8 cellular contexts compared by ENCODE assay signal in the genomic region with DNA sequence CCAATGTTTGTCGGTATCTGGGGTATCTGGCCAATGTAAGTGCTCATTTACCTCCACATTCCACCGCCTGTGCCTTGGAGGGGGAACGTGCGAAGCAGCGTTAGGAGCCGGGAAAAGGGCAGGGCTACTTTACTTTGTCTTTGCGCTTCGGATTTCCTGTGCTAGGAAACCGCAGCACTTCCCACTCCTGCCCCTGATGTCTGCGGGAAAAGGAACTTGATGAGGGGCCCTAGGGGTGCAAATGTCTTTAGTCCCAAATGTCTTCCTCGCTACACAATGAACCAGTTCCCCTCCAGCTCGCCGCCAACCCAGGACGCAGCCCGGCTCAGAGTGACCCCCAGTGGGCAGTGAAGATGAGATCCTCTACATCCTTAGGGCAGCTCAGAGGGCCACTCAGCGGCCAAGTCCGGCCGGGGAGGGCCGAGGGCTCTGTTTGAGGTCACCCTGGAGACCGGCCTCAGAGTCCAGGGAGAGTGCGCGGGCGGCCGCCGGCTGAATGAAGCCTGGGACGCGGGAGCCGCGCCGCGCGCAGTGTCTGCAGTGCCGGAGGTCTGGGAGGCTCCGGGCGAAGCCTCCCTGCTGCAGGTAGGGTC. TPM values are rescaled to one million over a fixed set of nuclear protein-coding genes. Genes with fewer than 3 reads are reported as not detected.
DNase-seq lines count a peak whose midpoint lies in the region; ATAC-seq, FAIRE-seq and TF ChIP-seq lines count a peak whose summit lies in the region.

A gene with protein sequence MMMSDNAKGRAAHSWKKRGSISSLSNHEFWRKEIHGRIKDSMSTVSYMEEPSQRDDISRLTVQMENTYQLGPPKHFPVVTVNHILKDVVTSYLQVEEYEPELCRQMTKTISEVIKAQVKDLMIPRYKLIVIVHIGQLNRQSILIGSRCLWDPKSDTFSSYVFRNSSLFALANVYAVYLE (plus strand): TSS at position 460 of the 593 bp plus-strand sequence. CDS start 2,200 bp downstream, outside the sequence.

- H3K9me3 Mint-ChIP-seq in brain, result no peaks in the 10 kb centered on the region

- H3K4me3 Mint-ChIP-seq in brain, result peak within 1 kb of the TSS; percentile 77 to 80 (median 78)

- peaks cover 18% of the 10 kb centered on the region for H3K4me1 Mint-ChIP-seq in brain

- peak within 1 kb of the TSS in 1 of 5 experiments; percentile 48 for H3K27ac Mint-ChIP-seq in brain

- no peaks in the 10 kb centered on the region for H3K36me3 Mint-ChIP-seq in brain

- H3K27ac ChIP-seq in HUES48 (ENCODE audit: low read depth, low read length), result no peak within 1 kb of the TSS
- no peak within 1 kb of the TSS for H3K27ac ChIP-seq in iPS-18a (ENCODE audit: low read length)

- peaks cover 21% of the 10 kb centered on the region for H3K27me3 ChIP-seq in HUES48 (ENCODE audit: control insufficient read depth, insufficient read depth, low read length)
- peaks cover 22% of the 10 kb centered on the region for H3K27me3 ChIP-seq in iPS-18a (ENCODE audit: control insufficient read depth, insufficient read depth, low read length)

- H3K27me3 Mint-ChIP-seq in brain, result peaks cover 18% of the 10 kb centered on the region

- TF ChIP-seq CTCF in brain (conservative IDR thresholded peaks at IDR 0.05), result no peak

- intact Hi-C loops in sciatic nerve (cut with DNase I), result no loop called here

- TF ChIP-seq POLR2A in GM18505 (IDR thresholded peaks at IDR 0.05; ENCODE audit: borderline replicate concordance, extremely low read depth, insufficient read depth, insufficient read length) (no peak), H54 (IDR thresholded peaks at IDR 0.05; ENCODE audit: low read depth, low read length) (no peak)

- H3K4me3 ChIP-seq in HUES48 (ENCODE audit: low read depth, low read length) (peak within 1 kb of the TSS; percentile 63), iPS-18a (ENCODE audit: low read length) (peak within 1 kb of the TSS; percentile 71)

- H3K36me3 ChIP-seq in HUES48 (ENCODE audit: control insufficient read depth, insufficient read depth, low read length), result no peaks in the 10 kb centered on the region
- H3K36me3 ChIP-seq in iPS-18a (ENCODE audit: control insufficient read depth, low read depth, low read length), result no peaks in the 10 kb centered on the region

- H3K9me3 ChIP-seq in HUES48 (ENCODE audit: control insufficient read depth, insufficient read depth, low read length) (no peaks in the 10 kb centered on the region), iPS-18a (ENCODE audit: control insufficient read depth, low read depth, low read length) (no peaks in the 10 kb centered on the region)

- DNase-seq in Daoy (ENCODE audit: low read depth), result peak; percentile 7
- DNase-seq in sciatic nerve (ENCODE audit: low spot score), result peak; percentile 67
- DNase-seq in NCI-H1092 (lab: John Stamatoyannopoulos, UW), result no peak
- no peak for DNase-seq in H54 (ENCODE audit: insufficient read length, low spot score)

- H3K9ac ChIP-seq in HUES48 (ENCODE audit: low read depth, low read length) (peak within 1 kb of the TSS; percentile 23; the same call in 1 of the 2 replicates), iPS-18a (ENCODE audit: low read length) (peak within 1 kb of the TSS; percentile 46)

- peaks cover 3% of the 10 kb centered on the region; the same call in 1 of the 2 replicates for H3K4me1 ChIP-seq in HUES48 (ENCODE audit: control insufficient read depth, insufficient read depth, low read length)
- H3K4me1 ChIP-seq in iPS-18a (ENCODE audit: control insufficient read depth, low read depth, low read length), result no peaks in the 10 kb centered on the region

- no peak for FAIRE-seq in H54 (lab: Jason Lieb, UNC)

- ATAC-seq in sciatic nerve (peak; percentile 91), GM18505 (IDR thresholded peaks at IDR 0.05; ENCODE audit: unreplicated experiment) (no peak)

RNA-seq across cellular contexts. Expression of the gene that starts here (rescaled TPM):
- total RNA-seq in Daoy (2014; rRNA removed; shearing (Covaris generic)), result not detected in 2 replicates
- polyA plus RNA-seq in brain (ENCODE audit: insufficient read depth, low read depth, low replicate concordance), result 0.17 TPM
- total RNA-seq in sciatic nerve, result 9.0 TPM

Comparison
In these comparisons a context has a peak if more than half of its experiments do, and no peak if none do; other contexts are left out.
1. RNA of the gene that starts here (total RNA-seq): 9.0 TPM in sciatic nerve (single experiment); not detected in Daoy; every median in the first group is over 10 times any median in the second.
2. Peak in DNase-seq in Daoy; RNA of the gene not detected or under 1 TPM.